ENCODE assay signal across 3 cellular contexts in the genomic region with DNA sequence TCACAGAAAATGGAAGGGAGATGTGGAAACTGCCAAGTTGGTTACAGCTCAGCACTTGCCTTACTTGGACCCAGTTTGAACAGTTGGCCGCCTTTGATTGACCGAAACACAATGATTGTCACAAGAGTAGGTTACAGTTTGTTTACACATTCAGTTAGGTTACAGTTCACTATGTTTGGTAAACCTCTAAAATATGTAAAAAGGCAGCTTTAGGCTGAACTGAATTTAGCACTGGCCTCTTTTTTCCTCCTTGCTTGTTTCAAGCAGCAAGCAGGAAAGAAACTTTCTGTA.
TF ChIP-seq lines count a peak whose summit lies in the region.

No MANE protein-coding gene starts in this region.

TF ChIP-seq in liver, 16 proteins besides CTCF, POLR2A, EP300 and RAD21:
- no peak for TF ChIP-seq HNF4G (IDR thresholded peaks at IDR 0.05)
- TF ChIP-seq EGR1 (IDR thresholded peaks at IDR 0.05; ENCODE audit: low read depth in 2 of 2), result no peak
- no peak for TF ChIP-seq FOXA1 (IDR thresholded peaks at IDR 0.05)
- TF ChIP-seq HNF4A (conservative IDR thresholded peaks at IDR 0.05), result peak in 1 of 2 donors; percentile 32
- no peak for TF ChIP-seq TAF1 (conservative IDR thresholded peaks at IDR 0.05)
- TF ChIP-seq, protein P1, sequence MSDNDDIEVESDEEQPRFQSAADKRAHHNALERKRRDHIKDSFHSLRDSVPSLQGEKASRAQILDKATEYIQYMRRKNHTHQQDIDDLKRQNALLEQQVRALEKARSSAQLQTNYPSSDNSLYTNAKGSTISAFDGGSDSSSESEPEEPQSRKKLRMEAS (IDR thresholded peaks at IDR 0.05), result no peak
- TF ChIP-seq, protein P2, sequence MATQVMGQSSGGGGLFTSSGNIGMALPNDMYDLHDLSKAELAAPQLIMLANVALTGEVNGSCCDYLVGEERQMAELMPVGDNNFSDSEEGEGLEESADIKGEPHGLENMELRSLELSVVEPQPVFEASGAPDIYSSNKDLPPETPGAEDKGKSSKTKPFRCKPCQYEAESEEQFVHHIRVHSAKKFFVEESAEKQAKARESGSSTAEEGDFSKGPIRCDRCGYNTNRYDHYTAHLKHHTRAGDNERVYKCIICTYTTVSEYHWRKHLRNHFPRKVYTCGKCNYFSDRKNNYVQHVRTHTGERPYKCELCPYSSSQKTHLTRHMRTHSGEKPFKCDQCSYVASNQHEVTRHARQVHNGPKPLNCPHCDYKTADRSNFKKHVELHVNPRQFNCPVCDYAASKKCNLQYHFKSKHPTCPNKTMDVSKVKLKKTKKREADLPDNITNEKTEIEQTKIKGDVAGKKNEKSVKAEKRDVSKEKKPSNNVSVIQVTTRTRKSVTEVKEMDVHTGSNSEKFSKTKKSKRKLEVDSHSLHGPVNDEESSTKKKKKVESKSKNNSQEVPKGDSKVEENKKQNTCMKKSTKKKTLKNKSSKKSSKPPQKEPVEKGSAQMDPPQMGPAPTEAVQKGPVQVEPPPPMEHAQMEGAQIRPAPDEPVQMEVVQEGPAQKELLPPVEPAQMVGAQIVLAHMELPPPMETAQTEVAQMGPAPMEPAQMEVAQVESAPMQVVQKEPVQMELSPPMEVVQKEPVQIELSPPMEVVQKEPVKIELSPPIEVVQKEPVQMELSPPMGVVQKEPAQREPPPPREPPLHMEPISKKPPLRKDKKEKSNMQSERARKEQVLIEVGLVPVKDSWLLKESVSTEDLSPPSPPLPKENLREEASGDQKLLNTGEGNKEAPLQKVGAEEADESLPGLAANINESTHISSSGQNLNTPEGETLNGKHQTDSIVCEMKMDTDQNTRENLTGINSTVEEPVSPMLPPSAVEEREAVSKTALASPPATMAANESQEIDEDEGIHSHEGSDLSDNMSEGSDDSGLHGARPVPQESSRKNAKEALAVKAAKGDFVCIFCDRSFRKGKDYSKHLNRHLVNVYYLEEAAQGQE (IDR thresholded peaks at IDR 0.05), result no peak
- TF ChIP-seq YY1 (IDR thresholded peaks at IDR 0.05), result no peak
- TF ChIP-seq NR2F2 (IDR thresholded peaks at IDR 0.05), result no peak
- no peak for TF ChIP-seq JUND (IDR thresholded peaks at IDR 0.05)
- TF ChIP-seq, protein P3, sequence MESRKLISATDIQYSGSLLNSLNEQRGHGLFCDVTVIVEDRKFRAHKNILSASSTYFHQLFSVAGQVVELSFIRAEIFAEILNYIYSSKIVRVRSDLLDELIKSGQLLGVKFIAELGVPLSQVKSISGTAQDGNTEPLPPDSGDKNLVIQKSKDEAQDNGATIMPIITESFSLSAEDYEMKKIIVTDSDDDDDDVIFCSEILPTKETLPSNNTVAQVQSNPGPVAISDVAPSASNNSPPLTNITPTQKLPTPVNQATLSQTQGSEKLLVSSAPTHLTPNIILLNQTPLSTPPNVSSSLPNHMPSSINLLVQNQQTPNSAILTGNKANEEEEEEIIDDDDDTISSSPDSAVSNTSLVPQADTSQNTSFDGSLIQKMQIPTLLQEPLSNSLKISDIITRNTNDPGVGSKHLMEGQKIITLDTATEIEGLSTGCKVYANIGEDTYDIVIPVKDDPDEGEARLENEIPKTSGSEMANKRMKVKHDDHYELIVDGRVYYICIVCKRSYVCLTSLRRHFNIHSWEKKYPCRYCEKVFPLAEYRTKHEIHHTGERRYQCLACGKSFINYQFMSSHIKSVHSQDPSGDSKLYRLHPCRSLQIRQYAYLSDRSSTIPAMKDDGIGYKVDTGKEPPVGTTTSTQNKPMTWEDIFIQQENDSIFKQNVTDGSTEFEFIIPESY (IDR thresholded peaks at IDR 0.05), result no peak
- peak in 1 of 2 donors; percentile 26 for TF ChIP-seq RXRA (IDR thresholded peaks at IDR 0.05)
- TF ChIP-seq FOXA2 (IDR thresholded peaks at IDR 0.05), result no peak
- TF ChIP-seq GABPA (IDR thresholded peaks at IDR 0.05 in 1 of 2, conservative IDR thresholded peaks at IDR 0.05 in 1 of 2), result no peak
- peak; percentile 35 for TF ChIP-seq SP1 (IDR thresholded peaks at IDR 0.05)
- TF ChIP-seq, protein P4, sequence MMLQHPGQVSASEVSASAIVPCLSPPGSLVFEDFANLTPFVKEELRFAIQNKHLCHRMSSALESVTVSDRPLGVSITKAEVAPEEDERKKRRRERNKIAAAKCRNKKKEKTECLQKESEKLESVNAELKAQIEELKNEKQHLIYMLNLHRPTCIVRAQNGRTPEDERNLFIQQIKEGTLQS (IDR thresholded peaks at IDR 0.05), result no peak

TF ChIP-seq in HepG2, 621 proteins besides CTCF, POLR2A, EP300 and RAD21:
- TF ChIP-seq TBX3 (IDR thresholded peaks at IDR 0.05; ENCODE audit: borderline replicate concordance) (no peak), ATRX (CRISPR knock-in tag; IDR thresholded peaks at IDR 0.05; ENCODE audit: borderline replicate concordance) (no peak), ZNF672 (CRISPR knock-in tag; IDR thresholded peaks at IDR 0.05) (no peak), NFKBIZ (CRISPR knock-in tag; IDR thresholded peaks at IDR 0.05) (no peak), NRL (CRISPR knock-in tag; IDR thresholded peaks at IDR 0.05; ENCODE audit: borderline replicate concordance) (no peak)
- TF ChIP-seq, protein P5, sequence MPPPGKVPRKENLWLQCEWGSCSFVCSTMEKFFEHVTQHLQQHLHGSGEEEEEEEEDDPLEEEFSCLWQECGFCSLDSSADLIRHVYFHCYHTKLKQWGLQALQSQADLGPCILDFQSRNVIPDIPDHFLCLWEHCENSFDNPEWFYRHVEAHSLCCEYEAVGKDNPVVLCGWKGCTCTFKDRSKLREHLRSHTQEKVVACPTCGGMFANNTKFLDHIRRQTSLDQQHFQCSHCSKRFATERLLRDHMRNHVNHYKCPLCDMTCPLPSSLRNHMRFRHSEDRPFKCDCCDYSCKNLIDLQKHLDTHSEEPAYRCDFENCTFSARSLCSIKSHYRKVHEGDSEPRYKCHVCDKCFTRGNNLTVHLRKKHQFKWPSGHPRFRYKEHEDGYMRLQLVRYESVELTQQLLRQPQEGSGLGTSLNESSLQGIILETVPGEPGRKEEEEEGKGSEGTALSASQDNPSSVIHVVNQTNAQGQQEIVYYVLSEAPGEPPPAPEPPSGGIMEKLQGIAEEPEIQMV (CRISPR knock-in tag; IDR thresholded peaks at IDR 0.05; ENCODE audit: low read depth), result no peak
- TF ChIP-seq, protein P6, sequence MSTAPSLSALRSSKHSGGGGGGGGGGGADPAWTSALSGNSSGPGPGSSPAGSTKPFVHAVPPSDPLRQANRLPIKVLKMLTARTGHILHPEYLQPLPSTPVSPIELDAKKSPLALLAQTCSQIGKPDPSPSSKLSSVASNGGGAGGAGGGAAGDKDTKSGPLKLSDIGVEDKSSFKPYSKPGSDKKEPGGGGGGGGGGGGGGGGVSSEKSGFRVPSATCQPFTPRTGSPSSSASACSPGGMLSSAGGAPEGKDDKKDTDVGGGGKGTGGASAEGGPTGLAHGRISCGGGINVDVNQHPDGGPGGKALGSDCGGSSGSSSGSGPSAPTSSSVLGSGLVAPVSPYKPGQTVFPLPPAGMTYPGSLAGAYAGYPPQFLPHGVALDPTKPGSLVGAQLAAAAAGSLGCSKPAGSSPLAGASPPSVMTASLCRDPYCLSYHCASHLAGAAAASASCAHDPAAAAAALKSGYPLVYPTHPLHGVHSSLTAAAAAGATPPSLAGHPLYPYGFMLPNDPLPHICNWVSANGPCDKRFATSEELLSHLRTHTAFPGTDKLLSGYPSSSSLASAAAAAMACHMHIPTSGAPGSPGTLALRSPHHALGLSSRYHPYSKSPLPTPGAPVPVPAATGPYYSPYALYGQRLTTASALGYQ (CRISPR knock-in tag; IDR thresholded peaks at IDR 0.05), result no peak

TF ChIP-seq in K562, 482 proteins besides CTCF, POLR2A, EP300 and RAD21:
- TF ChIP-seq NR4A1 (CRISPR knock-in tag; IDR thresholded peaks at IDR 0.05) (no peak), NR4A1 (tag; IDR thresholded peaks at IDR 0.05) (0 out of 2 replicates have a peak, but pooled peaks have one; percentile 22), MAZ (CRISPR knock-in tag; conservative IDR thresholded peaks at IDR 0.05 in 1 of 2, IDR thresholded peaks at IDR 0.05 in 1 of 2) (no peak)
